In the genomic region with DNA sequence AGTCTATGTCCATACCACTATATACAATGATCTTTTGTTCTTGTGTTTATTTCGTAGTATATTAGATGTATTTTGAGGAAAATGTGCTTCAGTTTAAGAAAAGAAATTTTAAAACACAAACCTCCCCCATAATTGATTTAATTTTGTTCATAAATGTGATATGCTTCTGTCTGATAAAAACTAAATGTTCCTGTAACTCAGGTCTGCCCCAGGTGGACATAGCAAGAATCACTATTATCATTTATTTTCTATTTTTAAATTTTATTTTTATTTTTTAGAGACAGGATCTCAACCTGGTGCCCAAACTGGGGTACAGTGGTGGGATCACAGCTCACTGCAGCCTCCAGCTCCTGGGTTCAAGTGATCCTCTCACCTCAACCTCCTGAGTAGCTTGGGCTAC, we compare ENCODE assay signal across 1 cellular context.
TF ChIP-seq lines count a peak whose summit lies in the region.

No MANE protein-coding gene starts in this region.

TF ChIP-seq in endothelial cell of umbilical vein, 7 proteins besides CTCF, POLR2A, EP300 and RAD21:
- TF ChIP-seq GATA2 (IDR thresholded peaks at IDR 0.05; ENCODE audit: insufficient read depth, insufficient read length, low read depth, low read length) (no peak), FOS (IDR thresholded peaks at IDR 0.05; ENCODE audit: borderline replicate concordance, insufficient read depth, low read length) (no peak), JUN (IDR thresholded peaks at IDR 0.05; ENCODE audit: borderline replicate concordance, insufficient read depth, insufficient read length, low read depth) (no peak), MYC (IDR thresholded peaks at IDR 0.05; ENCODE audit: low read depth, low read length) (no peak), EZH2 (IDR thresholded peaks at IDR 0.05; ENCODE audit: borderline replicate concordance, low read depth, low read length, severe bottlenecking) (no peak), POLR2AphosphoS5 (IDR thresholded peaks at IDR 0.05; ENCODE audit: insufficient read depth, low read depth, low read length) (no peak)
- TF ChIP-seq, protein P1, sequence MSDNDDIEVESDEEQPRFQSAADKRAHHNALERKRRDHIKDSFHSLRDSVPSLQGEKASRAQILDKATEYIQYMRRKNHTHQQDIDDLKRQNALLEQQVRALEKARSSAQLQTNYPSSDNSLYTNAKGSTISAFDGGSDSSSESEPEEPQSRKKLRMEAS (IDR thresholded peaks at IDR 0.05; ENCODE audit: insufficient read depth, insufficient read length) = no peak
